1 cellular context compared by ENCODE assay signal in the genomic region with DNA sequence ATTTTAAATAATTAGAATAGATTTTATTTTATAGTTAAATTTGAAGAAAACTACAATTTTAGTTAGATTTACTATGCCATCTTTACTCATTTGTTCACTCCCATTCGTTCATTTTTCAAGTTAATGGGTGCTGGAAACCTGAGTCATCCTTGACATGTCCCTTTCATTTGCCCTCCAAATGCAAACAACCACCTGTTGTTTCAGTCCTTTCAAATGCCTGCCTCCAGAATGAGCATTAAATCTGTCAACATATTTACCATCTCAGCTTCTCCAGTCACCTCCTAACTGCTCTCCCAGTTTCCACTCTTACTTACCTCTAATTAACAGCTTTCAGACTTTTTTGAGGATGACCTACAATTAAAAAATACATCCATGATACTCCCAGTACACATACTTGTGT.
A peak's percentile ranks its signal among the peaks of the same experiment; 100 is the strongest.
TF ChIP-seq lines count a peak whose summit lies in the region.

No MANE protein-coding gene starts in this region.

TF ChIP-seq in HEK293, 187 proteins besides CTCF, POLR2A, EP300 and RAD21 (continued from another document):
- TF ChIP-seq, protein P1, sequence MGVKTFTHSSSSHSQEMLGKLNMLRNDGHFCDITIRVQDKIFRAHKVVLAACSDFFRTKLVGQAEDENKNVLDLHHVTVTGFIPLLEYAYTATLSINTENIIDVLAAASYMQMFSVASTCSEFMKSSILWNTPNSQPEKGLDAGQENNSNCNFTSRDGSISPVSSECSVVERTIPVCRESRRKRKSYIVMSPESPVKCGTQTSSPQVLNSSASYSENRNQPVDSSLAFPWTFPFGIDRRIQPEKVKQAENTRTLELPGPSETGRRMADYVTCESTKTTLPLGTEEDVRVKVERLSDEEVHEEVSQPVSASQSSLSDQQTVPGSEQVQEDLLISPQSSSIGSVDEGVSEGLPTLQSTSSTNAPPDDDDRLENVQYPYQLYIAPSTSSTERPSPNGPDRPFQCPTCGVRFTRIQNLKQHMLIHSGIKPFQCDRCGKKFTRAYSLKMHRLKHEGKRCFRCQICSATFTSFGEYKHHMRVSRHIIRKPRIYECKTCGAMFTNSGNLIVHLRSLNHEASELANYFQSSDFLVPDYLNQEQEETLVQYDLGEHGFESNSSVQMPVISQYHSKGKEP (tag by site-specific recombination; IDR thresholded peaks at IDR 0.05): 0 out of 2 replicates have a peak, but pooled peaks have one; percentile 38
- TF ChIP-seq PRDM10 (tag by site-specific recombination; IDR thresholded peaks at IDR 0.05) (peak; percentile 77), ZSCAN23 (tag by site-specific recombination; IDR thresholded peaks at IDR 0.05) (no peak), ZNF473 (tag by site-specific recombination; IDR thresholded peaks at IDR 0.05) (no peak), FEZF1 (tag by site-specific recombination; IDR thresholded peaks at IDR 0.05) (peak; percentile 81), ZNF184 (tag by site-specific recombination; IDR thresholded peaks at IDR 0.05) (no peak), IKZF3 (tag by site-specific recombination; IDR thresholded peaks at IDR 0.05) (0 out of 2 replicates have a peak, but pooled peaks have one; percentile 58)
- TF ChIP-seq, protein P2, sequence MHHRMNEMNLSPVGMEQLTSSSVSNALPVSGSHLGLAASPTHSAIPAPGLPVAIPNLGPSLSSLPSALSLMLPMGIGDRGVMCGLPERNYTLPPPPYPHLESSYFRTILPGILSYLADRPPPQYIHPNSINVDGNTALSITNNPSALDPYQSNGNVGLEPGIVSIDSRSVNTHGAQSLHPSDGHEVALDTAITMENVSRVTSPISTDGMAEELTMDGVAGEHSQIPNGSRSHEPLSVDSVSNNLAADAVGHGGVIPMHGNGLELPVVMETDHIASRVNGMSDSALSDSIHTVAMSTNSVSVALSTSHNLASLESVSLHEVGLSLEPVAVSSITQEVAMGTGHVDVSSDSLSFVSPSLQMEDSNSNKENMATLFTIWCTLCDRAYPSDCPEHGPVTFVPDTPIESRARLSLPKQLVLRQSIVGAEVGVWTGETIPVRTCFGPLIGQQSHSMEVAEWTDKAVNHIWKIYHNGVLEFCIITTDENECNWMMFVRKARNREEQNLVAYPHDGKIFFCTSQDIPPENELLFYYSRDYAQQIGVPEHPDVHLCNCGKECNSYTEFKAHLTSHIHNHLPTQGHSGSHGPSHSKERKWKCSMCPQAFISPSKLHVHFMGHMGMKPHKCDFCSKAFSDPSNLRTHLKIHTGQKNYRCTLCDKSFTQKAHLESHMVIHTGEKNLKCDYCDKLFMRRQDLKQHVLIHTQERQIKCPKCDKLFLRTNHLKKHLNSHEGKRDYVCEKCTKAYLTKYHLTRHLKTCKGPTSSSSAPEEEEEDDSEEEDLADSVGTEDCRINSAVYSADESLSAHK (tag by site-specific recombination; IDR thresholded peaks at IDR 0.05): peak; percentile 40; the same call in 1 of the 2 replicates
- TF ChIP-seq, protein P3, sequence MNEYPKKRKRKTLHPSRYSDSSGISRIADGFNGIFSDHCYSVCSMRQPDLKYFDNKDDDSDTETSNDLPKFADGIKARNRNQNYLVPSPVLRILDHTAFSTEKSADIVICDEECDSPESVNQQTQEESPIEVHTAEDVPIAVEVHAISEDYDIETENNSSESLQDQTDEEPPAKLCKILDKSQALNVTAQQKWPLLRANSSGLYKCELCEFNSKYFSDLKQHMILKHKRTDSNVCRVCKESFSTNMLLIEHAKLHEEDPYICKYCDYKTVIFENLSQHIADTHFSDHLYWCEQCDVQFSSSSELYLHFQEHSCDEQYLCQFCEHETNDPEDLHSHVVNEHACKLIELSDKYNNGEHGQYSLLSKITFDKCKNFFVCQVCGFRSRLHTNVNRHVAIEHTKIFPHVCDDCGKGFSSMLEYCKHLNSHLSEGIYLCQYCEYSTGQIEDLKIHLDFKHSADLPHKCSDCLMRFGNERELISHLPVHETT (tag by site-specific recombination; IDR thresholded peaks at IDR 0.05): no peak
TF ChIP-seq in HEK293: peak in this region for 18.
